20 cellular contexts compared by ENCODE assay signal in the genomic region with DNA sequence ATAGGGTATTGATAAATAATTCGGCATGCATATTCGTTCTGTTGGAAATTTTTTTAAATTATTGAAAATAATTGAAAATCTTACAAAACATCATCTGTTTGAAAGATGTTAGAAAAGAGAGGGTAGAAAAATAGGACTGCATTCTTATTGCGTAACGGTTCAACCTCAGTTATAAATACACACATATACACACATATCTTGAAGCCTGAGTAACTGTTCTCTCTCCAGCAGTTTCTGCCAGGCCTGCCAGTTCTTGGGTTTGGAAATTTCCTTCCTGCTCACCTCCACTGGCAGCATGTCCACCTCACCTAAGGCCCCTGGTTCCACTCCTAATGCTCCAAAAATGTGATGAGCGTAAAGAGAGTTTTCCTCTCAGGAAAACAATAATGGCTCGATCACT. TPM values are rescaled to one million over a fixed set of nuclear protein-coding genes. Genes with fewer than 3 reads are reported as not detected.
DNase-seq lines count a peak whose midpoint lies in the region; ATAC-seq and FAIRE-seq lines count a peak whose summit lies in the region.
"Had no signal": no experiment of that assay in that cellular context is flagged by ENCODE, and none has a peak within 500 bp of the region (broad histone marks: within the 10 kb centered on the region; RNA-seq: fewer than 3 reads in every experiment).

No MANE protein-coding gene starts in this region.

- DNase-seq in GM23248: peak; percentile 41
- DNase-seq in MV-4-11 (lab: John Stamatoyannopoulos, UW): peak; percentile 14
- peak; percentile 61 for DNase-seq in iris pigment epithelial cell (ENCODE audit: low read depth)
- DNase-seq in D341Med (ENCODE audit: low spot score): no peak
- DNase-seq: CD8-positive, alpha-beta memory T cell; DMS79 treated with DMSO at 0.1 percent for 48 hours; KBM-7; NCI-H1105 treated with DMSO at 0.1 percent for 48 hours; NCI-H187; NCI-H446; NK-92 treated with Interleukin-12 subunit alpha and Interleukin-12 subunit beta, amount 100 ng/mL, for 24 hours; OCI-M1; RPMI8226; SIG-M5 had no signal

- H2AFZ ChIP-seq in GM23248: no peak overlapping the region
- H2AFZ ChIP-seq: GM23338 had no signal

- no peaks in the 10 kb centered on the region for H3K79me2 ChIP-seq in GM23248 (ENCODE audit: insufficient read depth)

- in situ Hi-C loops in GM23248 (cut with MboI): no loop called here

- peak; percentile 15 for FAIRE-seq in endometrium (lab: Jason Lieb, UNC)

- no peaks in the 10 kb centered on the region for H3F3A ChIP-seq in GM23248 (ENCODE audit: insufficient read depth)

- no peaks in the 10 kb centered on the region for H3K9me3 ChIP-seq in GM23248 (ENCODE audit: low read depth)

- no peaks in the 10 kb centered on the region for H4K20me1 ChIP-seq in GM23248 (ENCODE audit: insufficient read depth)
- H4K20me1 ChIP-seq: BLaER1 treated with 17β-estradiol and CSF1 and Interleukin-3, amounts not matched to agents 10 nM and 100 nM had no signal

- no peak overlapping the region for H3K9ac ChIP-seq in GM23248
- H3K9ac ChIP-seq: BLaER1 treated with 17β-estradiol and CSF1 and Interleukin-3, amounts not matched to agents 10 nM and 100 nM had no signal

- ATAC-seq in GM21526 (IDR thresholded peaks at IDR 0.05; ENCODE audit: low FRiP score, unreplicated experiment) (no peak), HG03097 (IDR thresholded peaks at IDR 0.05; ENCODE audit: low FRiP score, unreplicated experiment) (no peak)
- ATAC-seq: GM23338 had no signal

- WGBS in GM23248 (ENCODE audit: low coverage in 1 of 2, low lambda C conversion rate in 2 of 2, missing lambda C conversion rate in 2 of 2), 2 experiments: 81 to 88% methylated on average over 6 of the region's 6 CpGs

- no peaks in the 10 kb centered on the region for H3K27me3 ChIP-seq in GM23248 (replicated peaks; ENCODE audit: insufficient read depth)
- H3K27me3 ChIP-seq: BLaER1 treated with 17β-estradiol and CSF1 and Interleukin-3, amounts not matched to agents 10 nM and 100 nM had no signal

- no peaks in the 10 kb centered on the region for H3K36me3 ChIP-seq in GM23248 (ENCODE audit: low read depth)
- H3K36me3 ChIP-seq: BLaER1 treated with 17β-estradiol and CSF1 and Interleukin-3, amounts not matched to agents 10 nM and 100 nM had no signal

- H3K9me2 ChIP-seq in GM23248 (ENCODE audit: insufficient read depth): no peaks in the 10 kb centered on the region

- no peak overlapping the region for H3K4me2 ChIP-seq in GM23248 (ENCODE audit: unreplicated experiment)
- H3K4me2 ChIP-seq: BLaER1 treated with 17β-estradiol and CSF1 and Interleukin-3, amounts not matched to agents 10 nM and 100 nM; GM23338 had no signal

- no peak overlapping the region for H3K27ac ChIP-seq in GM23248
- H3K27ac ChIP-seq: BLaER1 treated with 17β-estradiol and CSF1 and Interleukin-3, amounts not matched to agents 10 nM and 100 nM had no signal

- 0 out of 2 replicates have a peak, but pooled peaks cover 3% of the 10 kb centered on the region for H3K4me1 ChIP-seq in GM23248 (ENCODE audit: insufficient read depth)
- H3K4me1 ChIP-seq: BLaER1 treated with 17β-estradiol and CSF1 and Interleukin-3, amounts not matched to agents 10 nM and 100 nM had no signal

- H3K4me3 ChIP-seq in GM23248: no peak overlapping the region
- H3K4me3 ChIP-seq: BLaER1 treated with 17β-estradiol and CSF1 and Interleukin-3, amounts not matched to agents 10 nM and 100 nM; GM23338 had no signal

RNA-seq across cellular contexts. Expression of gene SPATA31E1, which starts 9.1 kb away (rescaled TPM):
- total RNA-seq in GM23248 (2014; rRNA removed; shearing (Covaris generic)): not detected in 2 replicates
- polyA plus RNA-seq in GM23248 (2016; fragmentation: Nextera tagmentation; extraction: Ambion mirVana): not detected in 2 replicates
- total RNA-seq: CD8-positive, alpha-beta memory T cell; G401; GM23338 had no signal
- polyA plus RNA-seq: CD8-positive, alpha-beta memory T cell had no signal

RNA-seq across cellular contexts. Expression of gene SPATA31C1, which starts 26.0 kb away (rescaled TPM):
- total RNA-seq in GM23248 (2014; rRNA removed; shearing (Covaris generic)): not detected in 2 replicates
- polyA plus RNA-seq in GM23248 (2016; fragmentation: Nextera tagmentation; extraction: Ambion mirVana): not detected in 2 replicates
- total RNA-seq: CD8-positive, alpha-beta memory T cell; G401; GM23338 had no signal
- polyA plus RNA-seq: CD8-positive, alpha-beta memory T cell; GM23338 had no signal
